4 cellular contexts compared by ENCODE assay signal in the genomic region with DNA sequence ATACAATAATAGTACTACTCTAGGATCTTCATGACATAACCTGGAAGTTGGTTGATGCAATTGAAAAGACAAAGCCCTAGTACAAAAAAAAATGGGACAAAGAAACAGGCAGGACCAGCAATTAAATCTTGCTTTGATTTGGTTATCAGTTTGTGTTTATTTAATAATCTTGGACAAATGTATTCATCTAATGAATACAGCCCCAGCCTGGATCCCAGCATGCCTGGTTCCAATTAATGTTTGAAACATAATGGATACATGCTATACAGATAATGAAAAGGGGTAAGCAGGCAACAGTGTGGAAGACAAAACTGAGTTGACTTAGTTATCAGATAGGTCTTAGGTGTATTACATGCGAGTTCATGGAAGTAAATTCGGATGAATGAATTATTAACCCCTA. TPM values are rescaled to one million over a fixed set of nuclear protein-coding genes. Genes with fewer than 3 reads are reported as not detected.
"Had no signal": no experiment of that assay in that cellular context is flagged by ENCODE, and none has a peak within 500 bp of the region (broad histone marks: within the 10 kb centered on the region; RNA-seq: fewer than 3 reads in every experiment).

No MANE protein-coding gene starts in this region.

- H3K4me3 ChIP-seq: GM12878 had no signal

- DNase-seq: GDM1, GF-D8 had no signal

- ATAC-seq: GM12878 had no signal

RNA-seq across cellular contexts. Expression of gene SATB1, which starts 29.6 kb away (rescaled TPM):
- total RNA-seq: G401 had no signal
